In genomic region chr17:64497565-64498035, GRCh38 we compare ENCODE assay signal across 9 cellular contexts. TPM values are rescaled to one million over a fixed set of nuclear protein-coding genes. Genes with fewer than 3 reads are reported as not detected.
DNase-seq lines count a peak whose midpoint lies in the region; ATAC-seq, FAIRE-seq and TF ChIP-seq lines count a peak whose summit lies in the region.
"Had no signal": no experiment of that assay in that cellular context is flagged by ENCODE, and none has a peak within 500 bp of the region (broad histone marks: within the 10 kb centered on the region; RNA-seq: fewer than 3 reads in every experiment).

No MANE protein-coding gene starts in this region.

- ATAC-seq in activated CD4-positive, alpha-beta T cell treated with anti-CD3 and anti-CD28 coated beads for 36 hours: peak; percentile 36
- ATAC-seq in stimulated activated naive CD8-positive, alpha-beta T cell treated with anti-CD3 and anti-CD28 coated beads, Interleukin-15, Interleukin-2, amounts not matched to agents 100 U/mL and 50 U/mL, for 24 hours: peak; percentile 44

- 49% methylated on average over 4 of the region's 4 CpGs for WGBS in hepatocyte (ENCODE audit: low lambda C conversion rate, missing lambda C conversion rate)

- CTCF ChIA-PET in activated CD4-positive, alpha-beta T cell treated with anti-CD3 and anti-CD28 coated beads for 36 hours (lab: Charles Lee): interaction anchor here (0.7 to 2.1 kb wide), 7 partner anchors 7 to 159 kb away, joined by 3 to 20 read pairs (median 5); partner anchors contain the start of gene CEP95

- no peaks in the 10 kb centered on the region for H3K9me3 ChIP-seq in hepatocyte (ENCODE audit: low read depth)

- H3K27me3 ChIP-seq in hepatocyte: no peaks in the 10 kb centered on the region

- peak overlapping the region; percentile 98 for H3K27ac Mint-ChIP-seq in activated CD4-positive, alpha-beta T cell treated with anti-CD3 and anti-CD28 coated beads for 36 hours

- peak overlapping the region; percentile 80 for H3K4me2 ChIP-seq in hepatocyte

- intact Hi-C loops in activated CD4-positive, alpha-beta T cell treated with anti-CD3 and anti-CD28 coated beads for 36 hours (cut with DNase I, micrococcal nuclease): loop anchor here (1.0 to 10.0 kb wide), 9 partner anchors 9 to 477 kb away; partner anchors contain the start of genes CEP95 (in 2 of the 2), DDX5 (in 2 of the 2), ICAM2 (in 1 of the 2) and SMURF2 (in 1 of the 2)
- intact Hi-C loops in posterior cingulate gyrus (cut with DNase I): no loop called here

- no peaks in the 10 kb centered on the region for H3K27me3 Mint-ChIP-seq in activated CD4-positive, alpha-beta T cell treated with anti-CD3 and anti-CD28 coated beads for 36 hours

- H3K9me2 ChIP-seq in hepatocyte (replicated peaks; ENCODE audit: insufficient read depth): no peaks in the 10 kb centered on the region

- TF ChIP-seq CTCF in VCaP (conservative IDR thresholded peaks at IDR 0.05): no peak
- TF ChIP-seq CTCF in hepatocyte (IDR thresholded peaks at IDR 0.05; ENCODE audit: poor library complexity): no peak

- peaks cover 70% of the 10 kb centered on the region for H3K4me1 Mint-ChIP-seq in activated CD4-positive, alpha-beta T cell treated with anti-CD3 and anti-CD28 coated beads for 36 hours

- H4K20me1 ChIP-seq in hepatocyte (ENCODE audit: insufficient read depth, poor library complexity, severe bottlenecking): peaks cover 46% of the 10 kb centered on the region

- H3K27ac ChIP-seq in VCaP (peak overlapping the region; percentile 75), hepatocyte (peak overlapping the region; percentile 93)

- H3K36me3 ChIP-seq in hepatocyte (replicated peaks; ENCODE audit: insufficient read depth, low read depth): peaks cover 13% of the 10 kb centered on the region

- H3K79me2 ChIP-seq in hepatocyte: peaks cover 64% of the 10 kb centered on the region

- no peaks in the 10 kb centered on the region for H3K9me3 Mint-ChIP-seq in activated CD4-positive, alpha-beta T cell treated with anti-CD3 and anti-CD28 coated beads for 36 hours (ENCODE audit: low read depth)

- POLR2A ChIA-PET in activated CD4-positive, alpha-beta T cell treated with anti-CD3 and anti-CD28 coated beads for 36 hours (lab: Charles Lee): interaction anchor here (0.9 to 5.2 kb wide), 3 partner anchors 9 to 77 kb away, joined by 3 to 111 read pairs (median 4); partner anchors contain the start of genes CEP95 and DDX5

- no peak overlapping the region for H3K4me3 ChIP-seq in hepatocyte

- no peak overlapping the region for H2AFZ ChIP-seq in hepatocyte

- peaks cover 22% of the 10 kb centered on the region for H3K4me1 ChIP-seq in hepatocyte (ENCODE audit: insufficient read depth)

- H3K36me3 Mint-ChIP-seq in activated CD4-positive, alpha-beta T cell treated with anti-CD3 and anti-CD28 coated beads for 36 hours (ENCODE audit: low read depth): peaks cover 64% of the 10 kb centered on the region

- DNase-seq in activated CD4-positive, alpha-beta T cell treated with anti-CD3 and anti-CD28 coated beads for 36 hours: no peak
- no peak for DNase-seq in activated CD4-positive, alpha-beta T cell treated with anti-CD3 and anti-CD28 coated beads, Interleukin-2, amount 50 U/mL, for 48 hours
- DNase-seq in hepatocyte (ENCODE audit: low spot score): no peak
- no peak for DNase-seq in stimulated activated naive CD8-positive, alpha-beta T cell treated with anti-CD3 and anti-CD28 coated beads, Interleukin-15, Interleukin-2, amounts not matched to agents 100 U/mL and 50 U/mL, for 24 hours
- no peak for DNase-seq in GM03348 (ENCODE audit: low spot score)
- DNase-seq in posterior cingulate gyrus: no peak
- DNase-seq in urothelium cell line (ENCODE audit: low spot score): no peak

- peak overlapping the region; percentile 98 for H3K4me3 Mint-ChIP-seq in activated CD4-positive, alpha-beta T cell treated with anti-CD3 and anti-CD28 coated beads for 36 hours

- FAIRE-seq in urothelium cell line (lab: Jason Lieb, UNC): no peak
- FAIRE-seq: colon had no signal

RNA-seq across cellular contexts. Expression of gene POLG2, which starts 0.7 kb away (rescaled TPM):
- 10 to 100 TPM; 26.9 to 30.2 TPM for total RNA-seq in activated CD4-positive, alpha-beta T cell treated with anti-CD3 and anti-CD28 coated beads for 36 hours
- 8.1 and 8.3 TPM in 2 replicates for total RNA-seq in hepatocyte
- polyA plus RNA-seq in hepatocyte: 9.7 and 18.5 TPM in 2 replicates

RNA-seq across cellular contexts. Expression of gene DDX5, which starts 8.5 kb away (rescaled TPM):
- total RNA-seq in activated CD4-positive, alpha-beta T cell treated with anti-CD3 and anti-CD28 coated beads for 36 hours: 100 to 1,000 TPM; 575 TPM
- 786 and 790 TPM in 2 replicates for total RNA-seq in hepatocyte
- 513 and 519 TPM in 2 replicates for polyA plus RNA-seq in hepatocyte

RNA-seq across cellular contexts. Expression of gene CEP95, which starts 9.2 kb away (rescaled TPM):
- total RNA-seq in activated CD4-positive, alpha-beta T cell treated with anti-CD3 and anti-CD28 coated beads for 36 hours: 10 to 100 TPM; 40.5 to 42.8 TPM
- total RNA-seq in hepatocyte: 38.6 and 42.8 TPM in 2 replicates
- polyA plus RNA-seq in hepatocyte: 25.8 and 29.3 TPM in 2 replicates

RNA-seq across cellular contexts. Expression of gene MILR1, which starts 48.7 kb away (rescaled TPM):
- total RNA-seq in activated CD4-positive, alpha-beta T cell treated with anti-CD3 and anti-CD28 coated beads for 36 hours: under 1 TPM in 1 of 2 experiments, not detected in 1; 0.30 TPM
- total RNA-seq in hepatocyte: 0.47 TPM in 1 of 2 replicates, not detected in the other
- 0.47 and 0.62 TPM in 2 replicates for polyA plus RNA-seq in hepatocyte
